7 cellular contexts compared by ENCODE assay signal in the genomic region with DNA sequence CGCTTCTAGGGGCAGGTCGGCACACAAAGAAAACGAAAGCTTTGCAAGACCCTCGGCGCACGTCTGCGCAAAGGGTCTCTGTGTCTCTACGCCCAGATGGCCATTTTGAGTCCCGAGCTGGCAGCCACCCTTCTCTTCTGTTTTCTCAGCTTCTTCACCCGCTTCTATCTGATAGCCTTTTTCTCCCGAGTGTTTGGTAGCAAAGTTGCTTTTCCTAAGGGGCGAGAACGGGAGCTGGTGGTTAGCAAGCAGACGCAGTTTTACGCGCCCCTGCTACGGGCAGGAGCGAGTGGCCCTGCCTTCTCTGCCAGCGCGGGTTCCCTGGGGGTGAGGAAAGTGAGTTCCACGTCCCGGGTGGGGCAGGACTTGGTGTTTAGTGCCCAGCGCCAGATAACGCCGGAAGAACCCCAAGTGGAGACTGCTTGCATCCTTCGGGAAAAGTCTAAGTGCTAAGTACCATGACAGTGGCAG. TPM values are rescaled to one million over a fixed set of nuclear protein-coding genes. Genes with fewer than 3 reads are reported as not detected.
DNase-seq lines count a peak whose midpoint lies in the region; TF ChIP-seq lines count a peak whose summit lies in the region.

No MANE protein-coding gene starts in this region.

- H3K27me3 Mint-ChIP-seq in activated naive CD8-positive, alpha-beta T cell = peaks cover 15% of the 10 kb centered on the region

- H3K4me3 ChIP-seq in GM06990 (replicated peaks; ENCODE audit: low read depth, low read length) (peak overlapping the region; percentile 68), spleen (peak overlapping the region; percentile 30 to 68 (median 38))

- DNase-seq in GM06990 (ENCODE audit: extremely low read depth, insufficient read length) (peak; percentile 54), NCI-H1105 treated with DMSO at 0.1 percent for 48 hours (lab: John Stamatoyannopoulos, UW) (peak; percentile 41), hepatic stellate cell (ENCODE audit: low spot score) (peak; percentile 49), spleen (peak; percentile 80), SIG-M5 treated with dmso at 0.1 percent for 504 hours (lab: John Stamatoyannopoulos, UW; ENCODE audit: unreplicated experiment) (no peak), NCI-H1048 (lab: John Stamatoyannopoulos, UW) (no peak)

- TF ChIP-seq POLR2A in spleen (IDR thresholded peaks at IDR 0.05) = no peak

- H3K4me1 Mint-ChIP-seq in activated naive CD8-positive, alpha-beta T cell (ENCODE audit: low read depth) = peaks cover 33% of the 10 kb centered on the region

- no peak for TF ChIP-seq CTCF in GM06990 (IDR thresholded peaks at IDR 0.05; ENCODE audit: insufficient read depth, low read length, poor library complexity, severe bottlenecking)
- TF ChIP-seq CTCF in spleen (IDR thresholded peaks at IDR 0.05 in 8 of 11, conservative IDR thresholded peaks at IDR 0.05 in 3 of 11) = no peak

- no peaks in the 10 kb centered on the region for H3K36me3 ChIP-seq in GM06990 (ENCODE audit: control insufficient read depth, insufficient read depth, low read length)
- no peaks in the 10 kb centered on the region for H3K36me3 ChIP-seq in spleen

- no peaks in the 10 kb centered on the region for H3K9me3 ChIP-seq in spleen

- peaks cover 16 to 45% (median 33%) of the 10 kb centered on the region in 6 donors for H3K4me1 ChIP-seq in spleen

- 1 to 12% (median 5%) methylated on average over 26 of the region's 26 CpGs for WGBS in spleen, 5 donors

- H3K27ac ChIP-seq in spleen = peak overlapping the region in 5 of 8 donors; percentile 38 to 62 (median 59)

- H3K36me3 Mint-ChIP-seq in activated naive CD8-positive, alpha-beta T cell = peaks cover 2% of the 10 kb centered on the region

- H3K4me3 Mint-ChIP-seq in activated naive CD8-positive, alpha-beta T cell = peak overlapping the region; percentile 86

- no peak overlapping the region for H3K27ac Mint-ChIP-seq in activated naive CD8-positive, alpha-beta T cell

- no peaks in the 10 kb centered on the region for H3K9me3 Mint-ChIP-seq in activated naive CD8-positive, alpha-beta T cell (ENCODE audit: low read depth)

- intact Hi-C loops in spleen (cut with DNase I; ENCODE audit: low total_unique reads) = loop anchor here (10.0 kb wide), 2 partner anchors 69 to 111 kb away; a partner anchor contains a TSS

- H3K27me3 ChIP-seq in GM06990 (replicated peaks; ENCODE audit: control insufficient read depth, insufficient read depth, low read length) (no peaks in the 10 kb centered on the region), spleen (replicated peaks in 1 of 7) (peaks cover 0 to 60% (median 4%) of the 10 kb centered on the region in 7 donors)

RNA-seq across cellular contexts. Expression of a gene that starts 2.9 kb away (rescaled TPM):
- 10 to 100 TPM; 17.8 to 27.4 (median 21.3) TPM for total RNA-seq in spleen
- 10 to 100 TPM; 11.1 to 14.2 (median 13.2) TPM for polyA plus RNA-seq in spleen

RNA-seq across cellular contexts. Expression of a gene that starts 8.7 kb away (rescaled TPM):
- not detected for total RNA-seq in spleen
- not detected for polyA plus RNA-seq in spleen

Comparison
In these comparisons a context has a peak if more than half of its experiments do, and no peak if none do; other contexts are left out.
1. DNase-seq: peak in GM06990 (single experiment), NCI-H1105 treated with DMSO at 0.1 percent for 48 hours (single experiment), hepatic stellate cell (single experiment) and spleen (single experiment); none in SIG-M5 treated with dmso at 0.1 percent for 504 hours (single experiment) and NCI-H1048 (single experiment).